24 cellular contexts compared by ENCODE assay signal in genomic region chr9:71937070-71937625, GRCh38. TPM values are rescaled to one million over a fixed set of nuclear protein-coding genes. Genes with fewer than 3 reads are reported as not detected.
DNase-seq lines count a peak whose midpoint lies in the region; ATAC-seq and TF ChIP-seq lines count a peak whose summit lies in the region.
"Had no signal": no experiment of that assay in that cellular context is flagged by ENCODE, and none has a peak within 500 bp of the region (broad histone marks: within the 10 kb centered on the region; RNA-seq: fewer than 3 reads in every experiment).

No MANE protein-coding gene starts in this region.

- no peak overlapping the region for H3K4me3 Mint-ChIP-seq in mesothelial cell of epicardium
- no peak overlapping the region for H3K4me3 Mint-ChIP-seq in natural killer cell
- H3K4me3 Mint-ChIP-seq: activated naive CD8-positive, alpha-beta T cell; activated T-cell treated with anti-CD3 and anti-CD28 coated beads, Interleukin-2, amount 50 U/mL, for 72 hours; nephron had no signal

- H3K14ac ChIP-seq in trophoblast cell (ENCODE audit: low read length), result no peak overlapping the region

- ATAC-seq in natural killer cell, result no peak
- ATAC-seq: activated CD4-positive, CD25-positive, alpha-beta regulatory T cell treated with anti-CD3 and anti-CD28 coated beads, Interleukin-2, amount 50 U/mL, for 24 hours; activated T-cell treated with anti-CD3 and anti-CD28 coated beads, Interleukin-2, amount 50 U/mL, for 72 hours; gastrocnemius medialis had no signal

- H3K9me3 ChIP-seq in SK-N-MC (ENCODE audit: low read depth, low read length) (no peaks in the 10 kb centered on the region; the same call in 1 of the 2 replicates), esophagus (ENCODE audit: control insufficient read depth in 2 of 2, insufficient read depth in 1 of 2, low read depth in 1 of 2, low read length in 1 of 2) (no peaks in the 10 kb centered on the region), tibial artery (no peaks in the 10 kb centered on the region), trophoblast cell (ENCODE audit: insufficient read depth, low read depth, low read length) (no peaks in the 10 kb centered on the region)
- H3K9me3 ChIP-seq: colonic mucosa, gastrocnemius medialis, upper lobe of left lung had no signal

- no peak overlapping the region for H4K91ac ChIP-seq in trophoblast cell (ENCODE audit: low read depth, low read length)

- no peaks in the 10 kb centered on the region for H3K79me1 ChIP-seq in trophoblast cell (ENCODE audit: low read length)

- H4K8ac ChIP-seq in trophoblast cell (ENCODE audit: low read depth, low read length), result no peak overlapping the region

- H3K36me3 Mint-ChIP-seq in mesothelial cell of epicardium (peaks cover 7% of the 10 kb centered on the region), natural killer cell (no peaks in the 10 kb centered on the region)

- H3K36me3 ChIP-seq in SK-N-MC (ENCODE audit: insufficient read depth, low read length) (peaks cover 13% of the 10 kb centered on the region; the same call in 1 of the 2 replicates), esophagus (ENCODE audit: control insufficient read depth in 2 of 2, insufficient read depth in 2 of 2, low read length in 1 of 2) (no peaks in the 10 kb centered on the region), tibial artery (no peaks in the 10 kb centered on the region), trophoblast cell (ENCODE audit: control insufficient read depth in 1 of 2, insufficient read depth in 2 of 2, low read length in 2 of 2) (peaks cover 0 to 2% of the 10 kb centered on the region in 2 experiments)
- H3K36me3 ChIP-seq: colonic mucosa, gastrocnemius medialis, upper lobe of left lung had no signal

- H3K4me1 Mint-ChIP-seq in mesothelial cell of epicardium (peaks cover 23% of the 10 kb centered on the region), natural killer cell (peaks cover 40 to 46% of the 10 kb centered on the region in 2 donors)

- H3K27ac Mint-ChIP-seq in mesothelial cell of epicardium (peak overlapping the region; percentile 36), natural killer cell (peak overlapping the region in 1 of 2 donors; percentile 13)
- H3K27ac Mint-ChIP-seq: activated naive CD8-positive, alpha-beta T cell; activated T-cell treated with anti-CD3 and anti-CD28 coated beads, Interleukin-2, amount 50 U/mL, for 72 hours; nephron had no signal

- H3K18ac ChIP-seq in trophoblast cell (ENCODE audit: low read length), result no peak overlapping the region

- H3K4me3 ChIP-seq in SK-N-MC (peak overlapping the region; percentile 29), esophagus (ENCODE audit: low read depth in 1 of 2, low read length in 2 of 2) (no peak overlapping the region), tibial artery (peak overlapping the region in 1 of 2 donors; percentile 14), trophoblast cell (ENCODE audit: low read depth, low read length) (no peak overlapping the region)
- H3K4me3 ChIP-seq: colonic mucosa, gastrocnemius medialis, upper lobe of left lung had no signal

- H4K12ac ChIP-seq in trophoblast cell (ENCODE audit: low read depth, low read length), result no peak overlapping the region

- no peak overlapping the region for H2AK5ac ChIP-seq in trophoblast cell (ENCODE audit: low read length)

- no peaks in the 10 kb centered on the region for H3K79me2 ChIP-seq in trophoblast cell (ENCODE audit: control insufficient read depth, insufficient read depth, low read length, poor library complexity)

- no peak overlapping the region for H3K4ac ChIP-seq in trophoblast cell (ENCODE audit: low read depth, low read length)

- no peak for DNase-seq in SK-N-MC (ENCODE audit: low read depth, low spot score)
- DNase-seq in mesothelial cell of epicardium (ENCODE audit: low spot score in 2 of 2, unreplicated experiment in 2 of 2), result no peak
- no peak for DNase-seq in tibial artery
- no peak for DNase-seq in natural killer cell
- no peak for DNase-seq in activated effector memory CD4-positive, alpha-beta T cell treated with Interleukin-2 at 50 U/mL for 16 hours
- DNase-seq in COR-L47 (lab: John Stamatoyannopoulos, UW), result no peak
- no peak for DNase-seq in trophoblast cell
- DNase-seq: activated T-cell treated with anti-CD3 and anti-CD28 coated beads, Interleukin-2, amount 50 U/mL, for 72 hours; colonic mucosa; gastrocnemius medialis; kidney glomerular epithelial cell; mesendoderm; MM.1S; NCI-H1694; NCI-H69; posterior cingulate gyrus; stimulated activated CD4-positive, alpha-beta T cell treated with anti-CD3 and anti-CD28 coated beads, Interleukin-1b, Interleukin-23, amount 100 ng/mL, for 48 hours; stimulated activated naive CD4-positive, alpha-beta T cell; upper lobe of left lung had no signal

- H3K27ac ChIP-seq in SK-N-MC, result peak overlapping the region; percentile 47; the same call in 1 of the 2 replicates
- H3K27ac ChIP-seq in esophagus (ENCODE audit: low read depth in 2 of 2, low read length in 1 of 2), result peak overlapping the region; percentile 55 to 79
- peak overlapping the region; percentile 62 to 71 for H3K27ac ChIP-seq in tibial artery
- no peak overlapping the region for H3K27ac ChIP-seq in trophoblast cell (ENCODE audit: low read depth, low read length)
- H3K27ac ChIP-seq: colonic mucosa, gastrocnemius medialis, HL-60, upper lobe of left lung had no signal

- H2BK12ac ChIP-seq in trophoblast cell (ENCODE audit: low read length), result no peak overlapping the region

- no peak overlapping the region for H2AFZ ChIP-seq in trophoblast cell (ENCODE audit: insufficient read depth, low read length, poor library complexity)

- H2BK120ac ChIP-seq in trophoblast cell (ENCODE audit: insufficient read depth, low read length, poor library complexity), result no peak overlapping the region

- H3K9me3 Mint-ChIP-seq in mesothelial cell of epicardium (peaks cover 8% of the 10 kb centered on the region), natural killer cell (no peaks in the 10 kb centered on the region)
- H3K9me3 Mint-ChIP-seq: activated T-cell treated with anti-CD3 and anti-CD28 coated beads, Interleukin-2, amount 50 U/mL, for 72 hours; nephron had no signal

- H3K4me1 ChIP-seq in esophagus (ENCODE audit: control insufficient read depth in 2 of 2, insufficient read depth in 2 of 2, low read length in 1 of 2) (peaks cover 0 to 2% of the 10 kb centered on the region in 2 donors), tibial artery (peaks cover 0 to 33% (median 5%) of the 10 kb centered on the region in 4 donors), trophoblast cell (ENCODE audit: control insufficient read depth in 1 of 2, insufficient read depth in 2 of 2, low read length in 2 of 2) (no peaks in the 10 kb centered on the region)
- H3K4me1 ChIP-seq: colonic mucosa, upper lobe of left lung had no signal

- H3K9ac ChIP-seq in SK-N-MC (ENCODE audit: insufficient read length), result no peak overlapping the region
- no peak overlapping the region for H3K9ac ChIP-seq in trophoblast cell (ENCODE audit: low read length)

- H2BK5ac ChIP-seq in trophoblast cell (ENCODE audit: low read depth, low read length, poor library complexity), result no peak overlapping the region

- no peaks in the 10 kb centered on the region for H3K27me3 Mint-ChIP-seq in mesothelial cell of epicardium (ENCODE audit: low read depth)
- no peaks in the 10 kb centered on the region for H3K27me3 Mint-ChIP-seq in natural killer cell (ENCODE audit: low read depth in 2 of 2)
- H3K27me3 Mint-ChIP-seq: activated naive CD8-positive, alpha-beta T cell had no signal

- intact Hi-C loops in tibial artery (cut with DNase I; ENCODE audit: low total_unique reads) (no loop called here), natural killer cell (cut with micrococcal nuclease) (no loop called here)

- H3K27me3 ChIP-seq in esophagus (ENCODE audit: control insufficient read depth in 1 of 2, insufficient read depth in 2 of 2, low read length in 2 of 2) (no peaks in the 10 kb centered on the region), tibial artery (no peaks in the 10 kb centered on the region), trophoblast cell (ENCODE audit: insufficient read depth, low read length) (no peaks in the 10 kb centered on the region)
- H3K27me3 ChIP-seq: colonic mucosa, gastrocnemius medialis, upper lobe of left lung had no signal

- 58 to 66% methylated on average over 4 of the region's 4 CpGs for WGBS in esophagus, 2 donors
- WGBS in trophoblast cell (ENCODE audit: extremely low coverage, insufficient coverage, insufficient read length), result no CpG with 5 or more reads among the region's 4 CpGs

- TF ChIP-seq CTCF in mesothelial cell of epicardium (IDR thresholded peaks at IDR 0.05; ENCODE audit: unreplicated experiment), result no peak
- no peak for TF ChIP-seq CTCF in tibial artery (IDR thresholded peaks at IDR 0.05)
- TF ChIP-seq CTCF in natural killer cell (IDR thresholded peaks at IDR 0.05), result no peak

- no peak overlapping the region for H3K4me2 ChIP-seq in trophoblast cell (ENCODE audit: low read length)

- H3K23ac ChIP-seq in trophoblast cell (ENCODE audit: low read length), result no peak overlapping the region

RNA-seq across cellular contexts. Expression of gene C9orf85, which starts 25.7 kb away (rescaled TPM):
- polyA plus RNA-seq in esophagus, result 10 to 100 TPM; 10.3 to 11.2 TPM
- total RNA-seq in mesothelial cell of epicardium (13.6 to 15.9 TPM (median 15.2 TPM) in 3 replicates), natural killer cell (10 to 100 TPM in 1 of 3 donors, 1 to 10 TPM in 2; 5.6 to 11.1 (median 9.2) TPM)
- polyA plus RNA-seq in trophoblast cell (2013), result 9.3 and 9.5 TPM in 2 replicates

RNA-seq across cellular contexts. Expression of gene ABHD17B, which starts 26.2 kb away (rescaled TPM):
- 1 to 10 TPM; 8.1 to 9.8 TPM for polyA plus RNA-seq in esophagus
- total RNA-seq in mesothelial cell of epicardium (27.0 to 30.3 TPM (median 27.8 TPM) in 3 replicates), natural killer cell (10 to 100 TPM; 28.7 to 34.4 (median 30.3) TPM)
- polyA plus RNA-seq in trophoblast cell (2013), result 9.9 and 10.7 TPM in 2 replicates
